ENCODE assay signal across 22 cellular contexts in genomic region chr17:13759936-13760335, GRCh38.
A peak's percentile ranks its signal among the peaks of the same experiment; 100 is the strongest.
DNase-seq lines count a peak whose midpoint lies in the region; ATAC-seq and TF ChIP-seq lines count a peak whose summit lies in the region.
"Had no signal": no experiment of that assay in that cellular context is flagged by ENCODE, and none has a peak within 500 bp of the region (broad histone marks: within the 10 kb centered on the region; RNA-seq: fewer than 3 reads in every experiment).

No MANE protein-coding gene starts in this region.

- BruUV-seq in PC-3 (replicated peaks; lab: Mats Ljungman, UMichigan), result no TSS peak

- H4K20me1 ChIP-seq in PC-3 (ENCODE audit: low read length), result no peaks in the 10 kb centered on the region
- H4K20me1 ChIP-seq in osteoblast (ENCODE audit: insufficient read depth, low read length), result no peaks in the 10 kb centered on the region
- H4K20me1 ChIP-seq: BLaER1 had no signal

- peaks cover 12% of the 10 kb centered on the region for H3K4me1 ChIP-seq in PC-3 (ENCODE audit: insufficient read depth, low read length)
- H3K4me1 ChIP-seq in osteoblast (ENCODE audit: insufficient read depth, low read length), result peaks cover 7% of the 10 kb centered on the region
- H3K4me1 ChIP-seq: BLaER1 had no signal

- CTCF ChIA-PET in PC-3 (lab: Charles Lee), result no interaction called here
- CTCF ChIA-PET in CD4-positive, alpha-beta T cell (lab: Charles Lee), result no interaction called here

- H3K4me2 ChIP-seq in PC-3 (ENCODE audit: low read length) (no peak overlapping the region), osteoblast (ENCODE audit: insufficient read depth, low read length) (no peak overlapping the region)
- H3K4me2 ChIP-seq: BLaER1, GM23338 had no signal

- H3K27me3 ChIP-seq in PC-3 (ENCODE audit: low read length), result no peaks in the 10 kb centered on the region
- no peaks in the 10 kb centered on the region for H3K27me3 ChIP-seq in osteoblast (ENCODE audit: insufficient read depth, low read length)
- peaks cover 5% of the 10 kb centered on the region for H3K27me3 ChIP-seq in CD4-positive, alpha-beta T cell (ENCODE audit: control insufficient read depth, insufficient read depth, low read length)
- H3K27me3 ChIP-seq: BLaER1 had no signal

- H3K9me3 ChIP-seq in PC-3 (ENCODE audit: low read length), result no peaks in the 10 kb centered on the region
- H3K9me3 ChIP-seq in osteoblast (ENCODE audit: low read depth, low read length), result no peaks in the 10 kb centered on the region
- no peaks in the 10 kb centered on the region for H3K9me3 ChIP-seq in CD4-positive, alpha-beta T cell (ENCODE audit: control insufficient read depth, low read length)
- H3K9me3 ChIP-seq: BLaER1 had no signal

- TF ChIP-seq CTCF in PC-3 (conservative IDR thresholded peaks at IDR 0.05; ENCODE audit: low read depth, low read length), result no peak
- TF ChIP-seq CTCF in osteoblast (IDR thresholded peaks at IDR 0.05; ENCODE audit: extremely low read depth, low read depth, low read length), result no peak
- no peak for TF ChIP-seq CTCF in CD4-positive, alpha-beta T cell (IDR thresholded peaks at IDR 0.05)

- H3K4me3 ChIP-seq in PC-3 (ENCODE audit: low read length) (no peak overlapping the region), osteoblast (ENCODE audit: insufficient read depth, low read length) (no peak overlapping the region)
- H3K4me3 ChIP-seq: BLaER1, GM12878, GM23338 had no signal

- intact Hi-C loops in PC-3 (cut with micrococcal nuclease), result no loop called here
- intact Hi-C loops in CD4-positive, alpha-beta T cell (cut with DNase I, micrococcal nuclease), result no loop called here
- intact Hi-C loops in activated CD4-positive, alpha-beta T cell treated with anti-CD3 and anti-CD28 coated beads, Interleukin-2, amount 10 ng/mL, durations not matched to agents 24 days and 14 days (cut with micrococcal nuclease), result no loop called here

- ATAC-seq in PC-3 (no peak), GM18517 (IDR thresholded peaks at IDR 0.05; ENCODE audit: unreplicated experiment) (no peak)
- ATAC-seq in CD4-positive, alpha-beta T cell (ENCODE audit: poor library complexity), result no peak
- ATAC-seq: GM12878, GM23338 had no signal

- no peak overlapping the region for H2AFZ ChIP-seq in PC-3 (ENCODE audit: low read length)
- H2AFZ ChIP-seq in osteoblast (ENCODE audit: low read length), result no peak overlapping the region
- H2AFZ ChIP-seq: GM23338 had no signal

- H3K9me2 ChIP-seq in PC-3 (replicated peaks; ENCODE audit: low read length), result no peaks in the 10 kb centered on the region

- peaks cover 9% of the 10 kb centered on the region for H3K27me3 Mint-ChIP-seq in CD4-positive, alpha-beta T cell
- H3K27me3 Mint-ChIP-seq in activated CD4-positive, alpha-beta T cell treated with anti-CD3 and anti-CD28 coated beads, Interleukin-2, amount 10 ng/mL, durations not matched to agents 24 days and 14 days, result peaks cover 2% of the 10 kb centered on the region

- no peaks in the 10 kb centered on the region for H3K4me1 Mint-ChIP-seq in CD4-positive, alpha-beta T cell (ENCODE audit: low read depth)
- H3K4me1 Mint-ChIP-seq in activated CD4-positive, alpha-beta T cell treated with anti-CD3 and anti-CD28 coated beads, Interleukin-2, amount 10 ng/mL, durations not matched to agents 24 days and 14 days, result no peaks in the 10 kb centered on the region
- H3K4me1 Mint-ChIP-seq: B cell; CD8-positive, alpha-beta memory T cell; GM23338; H9 had no signal

- H3K36me3 Mint-ChIP-seq in CD4-positive, alpha-beta T cell (ENCODE audit: low read depth), result no peaks in the 10 kb centered on the region
- H3K36me3 Mint-ChIP-seq in activated CD4-positive, alpha-beta T cell treated with anti-CD3 and anti-CD28 coated beads, Interleukin-2, amount 10 ng/mL, durations not matched to agents 24 days and 14 days (ENCODE audit: low read depth), result no peaks in the 10 kb centered on the region
- H3K36me3 Mint-ChIP-seq: CD4-positive, CD25-positive, alpha-beta regulatory T cell; CD8-positive, alpha-beta memory T cell had no signal

- H3F3A ChIP-seq in PC-3 (ENCODE audit: low read length, unreplicated experiment), result no peaks in the 10 kb centered on the region

- no peak overlapping the region for H3K9ac ChIP-seq in PC-3 (ENCODE audit: low read length)
- H3K9ac ChIP-seq: BLaER1 had no signal

- H3K36me3 ChIP-seq in PC-3 (ENCODE audit: low read depth, low read length) (no peaks in the 10 kb centered on the region), osteoblast (ENCODE audit: insufficient read depth, low read length) (no peaks in the 10 kb centered on the region)
- H3K36me3 ChIP-seq: BLaER1 had no signal

- no peak overlapping the region for H3K27ac Mint-ChIP-seq in CD4-positive, alpha-beta T cell
- no peak overlapping the region for H3K27ac Mint-ChIP-seq in activated CD4-positive, alpha-beta T cell treated with anti-CD3 and anti-CD28 coated beads, Interleukin-2, amount 10 ng/mL, durations not matched to agents 24 days and 14 days
- H3K27ac Mint-ChIP-seq: B cell; CD4-positive, CD25-positive, alpha-beta regulatory T cell; CD8-positive, alpha-beta memory T cell; GM23338; H9; HFFc6 had no signal

- H3K27ac ChIP-seq in PC-3 (ENCODE audit: low read length) (no peak overlapping the region), osteoblast (ENCODE audit: low read depth, low read length) (no peak overlapping the region)
- no peak overlapping the region for H3K27ac ChIP-seq in CD4-positive, alpha-beta T cell (ENCODE audit: low read depth, low read length)
- H3K27ac ChIP-seq: 22Rv1, BLaER1, C4-2B had no signal

- POLR2A ChIA-PET in PC-3 (lab: Charles Lee; ENCODE audit: unreplicated experiment), result no interaction called here
- POLR2A ChIA-PET in CD4-positive, alpha-beta T cell (lab: Charles Lee), result no interaction called here

- no peaks in the 10 kb centered on the region for H3K9me3 Mint-ChIP-seq in CD4-positive, alpha-beta T cell
- peaks cover 6% of the 10 kb centered on the region for H3K9me3 Mint-ChIP-seq in activated CD4-positive, alpha-beta T cell treated with anti-CD3 and anti-CD28 coated beads, Interleukin-2, amount 10 ng/mL, durations not matched to agents 24 days and 14 days
- H3K9me3 Mint-ChIP-seq: CD4-positive, CD25-positive, alpha-beta regulatory T cell; CD8-positive, alpha-beta memory T cell; GM23338; HFFc6 had no signal

- H3K4me3 Mint-ChIP-seq in CD4-positive, alpha-beta T cell, result no peak overlapping the region
- H3K4me3 Mint-ChIP-seq in activated CD4-positive, alpha-beta T cell treated with anti-CD3 and anti-CD28 coated beads, Interleukin-2, amount 10 ng/mL, durations not matched to agents 24 days and 14 days, result no peak overlapping the region
- H3K4me3 Mint-ChIP-seq: B cell; CD4-positive, CD25-positive, alpha-beta regulatory T cell; CD8-positive, alpha-beta memory T cell; GM23338; H9; HFFc6 had no signal

- H3K79me2 ChIP-seq in PC-3 (ENCODE audit: low read length), result no peaks in the 10 kb centered on the region
- no peaks in the 10 kb centered on the region for H3K79me2 ChIP-seq in osteoblast (ENCODE audit: insufficient read depth, low read length)

- DNase-seq in HCEC 1CT (peak; percentile 28), PC-3 (peak; percentile 61), fibroblast of gingiva (ENCODE audit: low read depth) (peak; percentile 10), osteoblast (ENCODE audit: insufficient read length, low spot score, missing footprints) (peak; percentile 62)
- DNase-seq in CD4-positive, alpha-beta T cell, result no peak
- DNase-seq in activated CD4-positive, alpha-beta T cell treated with anti-CD3 and anti-CD28 coated beads, Interleukin-2, amount 10 ng/mL, durations not matched to agents 24 days and 14 days, result no peak
- no peak for DNase-seq in activated naive CD4-positive, alpha-beta T cell treated with Interleukin-2 at 50 U/mL for 16 hours
- DNase-seq: CD4-positive, CD25-positive, alpha-beta regulatory T cell; CD8-positive, alpha-beta memory T cell; DMS 273 treated with DMSO at 0.1 percent for 48 hours; DMS79; EL; GDM1; H9; HFFc6 had no signal

Comparison
In these comparisons a context has a peak if more than half of its experiments do, and no peak if none do; other contexts are left out.
1. DNase-seq: peak in HCEC 1CT (single experiment), PC-3 (single experiment), fibroblast of gingiva (single experiment) and osteoblast (single experiment); none in CD4-positive, alpha-beta T cell (0 of 10), activated CD4-positive, alpha-beta T cell treated with anti-CD3 and anti-CD28 coated beads, Interleukin-2, amount 10 ng/mL, durations not matched to agents 24 days and 14 days (single experiment) and activated naive CD4-positive, alpha-beta T cell treated with Interleukin-2 at 50 U/mL for 16 hours (single experiment).